ENCODE assay signal across 11 cellular contexts in genomic region chr2:120332384-120332783, GRCh38. TPM values are rescaled to one million over a fixed set of nuclear protein-coding genes. Genes with fewer than 3 reads are reported as not detected.
"Had no signal": no experiment of that assay in that cellular context is flagged by ENCODE, and none has a peak within 500 bp of the region (broad histone marks: within the 10 kb centered on the region; RNA-seq: fewer than 3 reads in every experiment).

No MANE protein-coding gene starts in this region.

- ATAC-seq: GM23338, HCT116 had no signal

- H3K9ac ChIP-seq: GM23248 had no signal

- H3K36me3 ChIP-seq: HAP-1 had no signal

- H3K4me1 ChIP-seq: HAP-1 had no signal

- DNase-seq: GM23248, GOT3, H7, H9, HCEC 1CT, HFFc6 had no signal

- H3K4me2 ChIP-seq: GM23338 had no signal

- FAIRE-seq: H1, H54 had no signal

- H3K27ac ChIP-seq: GM23248 had no signal

- H3K4me3 ChIP-seq: GM23248, GM23338, HAP-1 had no signal

- H2AFZ ChIP-seq: GM23248, GM23338 had no signal

- H3K9me3 ChIP-seq: HAP-1 had no signal

RNA-seq across cellular contexts. Expression of gene INHBB, which starts 13.6 kb away (rescaled TPM):
- polyA plus RNA-seq: GM23338 had no signal
